23 cellular contexts compared by ENCODE assay signal in the genomic region with DNA sequence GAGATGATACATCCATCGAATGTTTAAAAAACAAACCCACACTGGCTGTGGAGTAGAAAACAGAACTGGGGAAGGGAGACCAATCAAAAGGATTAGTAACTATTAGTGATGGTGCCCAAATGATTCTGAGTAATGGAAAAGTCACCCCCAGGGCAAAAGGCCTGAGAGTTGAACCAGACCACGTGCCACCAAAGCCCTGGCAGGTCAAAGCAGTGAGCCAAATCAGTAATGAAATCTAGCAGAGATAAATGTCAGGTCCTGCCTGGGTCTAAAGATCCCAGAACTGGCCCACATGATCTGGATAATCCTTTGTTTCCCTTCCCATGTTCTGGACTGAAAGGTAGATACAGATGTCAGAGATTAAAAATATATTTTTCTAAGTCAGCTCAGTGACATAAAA. TPM values are rescaled to one million over a fixed set of nuclear protein-coding genes. Genes with fewer than 3 reads are reported as not detected.
A peak's percentile ranks its signal among the peaks of the same experiment; 100 is the strongest.
DNase-seq lines count a peak whose midpoint lies in the region; ATAC-seq and TF ChIP-seq lines count a peak whose summit lies in the region.
"Had no signal": no experiment of that assay in that cellular context is flagged by ENCODE, and none has a peak within 500 bp of the region (broad histone marks: within the 10 kb centered on the region; RNA-seq: fewer than 3 reads in every experiment).

No MANE protein-coding gene starts in this region.

- H3K9me3 Mint-ChIP-seq in CD8-positive, alpha-beta memory T cell = no peaks in the 10 kb centered on the region
- no peaks in the 10 kb centered on the region for H3K9me3 Mint-ChIP-seq in activated T-helper 2 cell treated with anti-CD3 and anti-CD28 coated beads, Interferon-gamma antibody, Interleukin-2, Interleukin-4, amounts not matched to agents 10 μg/mL and 5 μg/mL and 100 μg/mL, durations not matched to agents 14 hours and 24 hours and 36 hours
- H3K9me3 Mint-ChIP-seq in naive thymus-derived CD8-positive, alpha-beta T cell = no peaks in the 10 kb centered on the region
- H3K9me3 Mint-ChIP-seq: activated CD4-positive, alpha-beta T cell treated with anti-CD3 and anti-CD28 coated beads, Interleukin-2, amount 10 ng/mL, durations not matched to agents 24 days and 14 days had no signal

- no peaks in the 10 kb centered on the region for H3K27me3 Mint-ChIP-seq in CD8-positive, alpha-beta memory T cell
- no peaks in the 10 kb centered on the region for H3K27me3 Mint-ChIP-seq in activated T-helper 2 cell treated with anti-CD3 and anti-CD28 coated beads, Interferon-gamma antibody, Interleukin-2, Interleukin-4, amounts not matched to agents 10 μg/mL and 5 μg/mL and 100 μg/mL, durations not matched to agents 14 hours and 24 hours and 36 hours (ENCODE audit: low read depth)
- H3K27me3 Mint-ChIP-seq in naive thymus-derived CD8-positive, alpha-beta T cell = no peaks in the 10 kb centered on the region
- H3K27me3 Mint-ChIP-seq: activated CD4-positive, alpha-beta T cell treated with anti-CD3 and anti-CD28 coated beads, Interleukin-2, amount 10 ng/mL, durations not matched to agents 24 days and 14 days; stimulated activated memory B cell treated with anti-CD40 and anti-IgM and Interleukin-4, amounts not matched to agents 10 μg/mL and 1 μg/mL and 100 μg/mL, for 72 hours had no signal

- intact Hi-C loops in activated T-helper 2 cell treated with anti-CD3 and anti-CD28 coated beads, Interferon-gamma antibody, Interleukin-2, Interleukin-4, amounts not matched to agents 10 μg/mL and 5 μg/mL and 100 μg/mL, durations not matched to agents 14 hours and 24 hours and 36 hours (cut with micrococcal nuclease) = no loop called here

- peaks cover 0 to 5% (median 0%) of the 10 kb centered on the region in 11 experiments; a peak in 1 of 22 replicates for H3K9me3 ChIP-seq in BLaER1 treated with 17β-estradiol and CSF1 and Interleukin-3, amounts not matched to agents 10 nM and 100 nM (replicated peaks in 1 of 11)
- H3K9me3 ChIP-seq in CD8-positive, alpha-beta memory T cell (ENCODE audit: low read length) = no peaks in the 10 kb centered on the region
- H3K9me3 ChIP-seq in tibial nerve = no peaks in the 10 kb centered on the region
- H3K9me3 ChIP-seq: body of pancreas, Peyer's patch, thoracic aorta had no signal

- H3K27ac ChIP-seq in BLaER1 treated with 17β-estradiol and CSF1 and Interleukin-3, amounts not matched to agents 10 nM and 100 nM = no peak overlapping the region
- no peak overlapping the region for H3K27ac ChIP-seq in CD8-positive, alpha-beta memory T cell (ENCODE audit: low read depth, low read length)
- H3K27ac ChIP-seq in tibial nerve = no peak overlapping the region
- H3K27ac ChIP-seq: body of pancreas, thoracic aorta had no signal

- no peak for TF ChIP-seq EP300 in tibial nerve (IDR thresholded peaks at IDR 0.05)

- H3K4me3 ChIP-seq in BLaER1 treated with 17β-estradiol and CSF1 and Interleukin-3, amounts not matched to agents 10 nM and 100 nM = no peak overlapping the region
- H3K4me3 ChIP-seq in CD8-positive, alpha-beta memory T cell (ENCODE audit: low read length) = no peak overlapping the region
- no peak overlapping the region for H3K4me3 ChIP-seq in tibial nerve
- H3K4me3 ChIP-seq: body of pancreas, Peyer's patch, thoracic aorta had no signal

- H3K9ac ChIP-seq in BLaER1 treated with 17β-estradiol and CSF1 and Interleukin-3, amounts not matched to agents 10 nM and 100 nM = no peak overlapping the region

- WGBS in tibial nerve, 2 donors = 63 to 76% methylated on average over 2 of the region's 2 CpGs

- CTCF ChIA-PET in CD8-positive, alpha-beta memory T cell (lab: Charles Lee) = interaction anchor here (2.4 to 4.8 kb wide), 2 partner anchors 8 to 58 kb away, joined by 6 to 37 read pairs; partner anchors contain the start of gene OTULINL

- peak overlapping the region; percentile 71 to 91 (median 78) for H3K27ac Mint-ChIP-seq in CD8-positive, alpha-beta memory T cell
- H3K27ac Mint-ChIP-seq in activated T-helper 2 cell treated with anti-CD3 and anti-CD28 coated beads, Interferon-gamma antibody, Interleukin-2, Interleukin-4, amounts not matched to agents 10 μg/mL and 5 μg/mL and 100 μg/mL, durations not matched to agents 14 hours and 24 hours and 36 hours = peak overlapping the region; percentile 19
- peak overlapping the region; percentile 41 to 99 (median 80) for H3K27ac Mint-ChIP-seq in naive thymus-derived CD8-positive, alpha-beta T cell
- H3K27ac Mint-ChIP-seq: activated CD4-positive, alpha-beta T cell treated with anti-CD3 and anti-CD28 coated beads, Interleukin-2, amount 10 ng/mL, durations not matched to agents 24 days and 14 days; stimulated activated memory B cell treated with anti-CD40 and anti-IgM and Interleukin-4, amounts not matched to agents 10 μg/mL and 1 μg/mL and 100 μg/mL, for 72 hours had no signal

- no peak for TF ChIP-seq POLR2A in tibial nerve (IDR thresholded peaks at IDR 0.05)

- H3K4me2 ChIP-seq in BLaER1 treated with 17β-estradiol and CSF1 and Interleukin-3, amounts not matched to agents 10 nM and 100 nM = peak overlapping the region in 8 of 11 experiments; percentile 32 to 65 (median 52); a peak in 17 of 22 replicates

- no peak for DNase-seq in CD8-positive, alpha-beta memory T cell
- no peak for DNase-seq in activated T-helper 2 cell treated with anti-CD3 and anti-CD28 coated beads, Interferon-gamma antibody, Interleukin-2, Interleukin-4, amounts not matched to agents 10 μg/mL and 5 μg/mL and 100 μg/mL, durations not matched to agents 14 hours and 24 hours and 36 hours (ENCODE audit: low spot score)
- DNase-seq in naive thymus-derived CD8-positive, alpha-beta T cell = no peak
- DNase-seq in NCI-H2196 (lab: John Stamatoyannopoulos, UW; ENCODE audit: unreplicated experiment) (no peak), tibial nerve (ENCODE audit: low spot score in 2 of 2) (no peak)
- DNase-seq: activated CD4-positive, alpha-beta T cell treated with anti-CD3 and anti-CD28 coated beads, Interleukin-2, amount 10 ng/mL, durations not matched to agents 24 days and 14 days; body of pancreas; DMS153; GDM1; GOT3; kidney glomerular epithelial cell; mammary epithelial cell; MV-4-11; NCI-H187; NCI-H526; retina; stimulated activated CD4-positive, alpha-beta T cell treated with anti-CD3 and anti-CD28 coated beads, Interleukin-2, amount 100 ng/mL, for 48 hours had no signal

- peak overlapping the region in 1 of 7 donors; percentile 9 for H3K4me3 Mint-ChIP-seq in CD8-positive, alpha-beta memory T cell
- H3K4me3 Mint-ChIP-seq in activated T-helper 2 cell treated with anti-CD3 and anti-CD28 coated beads, Interferon-gamma antibody, Interleukin-2, Interleukin-4, amounts not matched to agents 10 μg/mL and 5 μg/mL and 100 μg/mL, durations not matched to agents 14 hours and 24 hours and 36 hours (ENCODE audit: low read depth) = no peak overlapping the region
- H3K4me3 Mint-ChIP-seq in naive thymus-derived CD8-positive, alpha-beta T cell = peak overlapping the region in 4 of 10 donors; percentile 21 to 46 (median 38)
- H3K4me3 Mint-ChIP-seq: activated CD4-positive, alpha-beta T cell treated with anti-CD3 and anti-CD28 coated beads, Interleukin-2, amount 10 ng/mL, durations not matched to agents 24 days and 14 days; stimulated activated memory B cell treated with anti-CD40 and anti-IgM and Interleukin-4, amounts not matched to agents 10 μg/mL and 1 μg/mL and 100 μg/mL, for 72 hours had no signal

- no peaks in the 10 kb centered on the region for H4K20me1 ChIP-seq in BLaER1 treated with 17β-estradiol and CSF1 and Interleukin-3, amounts not matched to agents 10 nM and 100 nM

- POLR2A ChIA-PET in CD8-positive, alpha-beta memory T cell (lab: Charles Lee) = interaction anchor here (5.3 kb wide), 1 partner anchor 8 kb away, joined by 48 read pairs; the partner anchor contains the start of gene OTULINL
- POLR2A ChIA-PET in naive thymus-derived CD8-positive, alpha-beta T cell (lab: Charles Lee) = interaction anchor here (5.9 kb wide), 1 partner anchor 7 kb away, joined by 91 read pairs; the partner anchor contains the start of gene OTULINL

- ATAC-seq in naive thymus-derived CD8-positive, alpha-beta T cell = no peak
- no peak for ATAC-seq in GM19035 (IDR thresholded peaks at IDR 0.05; ENCODE audit: unreplicated experiment)
- ATAC-seq in GM21423 (IDR thresholded peaks at IDR 0.05; ENCODE audit: unreplicated experiment) = no peak
- ATAC-seq: body of pancreas had no signal

- peaks cover 85 to 98% (median 96%) of the 10 kb centered on the region in 3 donors for H3K4me1 Mint-ChIP-seq in CD8-positive, alpha-beta memory T cell
- H3K4me1 Mint-ChIP-seq in activated T-helper 2 cell treated with anti-CD3 and anti-CD28 coated beads, Interferon-gamma antibody, Interleukin-2, Interleukin-4, amounts not matched to agents 10 μg/mL and 5 μg/mL and 100 μg/mL, durations not matched to agents 14 hours and 24 hours and 36 hours (ENCODE audit: low read depth) = peaks cover 81% of the 10 kb centered on the region
- H3K4me1 Mint-ChIP-seq in naive thymus-derived CD8-positive, alpha-beta T cell = peaks cover 70 to 98% (median 95%) of the 10 kb centered on the region in 4 donors

- H3K27me3 ChIP-seq in BLaER1 treated with 17β-estradiol and CSF1 and Interleukin-3, amounts not matched to agents 10 nM and 100 nM = peaks cover 0 to 16% (median 4%) of the 10 kb centered on the region in 11 experiments; a peak in 4 of 22 replicates
- H3K27me3 ChIP-seq in CD8-positive, alpha-beta memory T cell (ENCODE audit: insufficient read depth, low read length, poor library complexity, severe bottlenecking) = no peaks in the 10 kb centered on the region
- H3K27me3 ChIP-seq in tibial nerve = no peaks in the 10 kb centered on the region
- H3K27me3 ChIP-seq: body of pancreas, Peyer's patch had no signal

- no peaks in the 10 kb centered on the region for H3K36me3 Mint-ChIP-seq in CD8-positive, alpha-beta memory T cell
- peaks cover 29% of the 10 kb centered on the region for H3K36me3 Mint-ChIP-seq in activated T-helper 2 cell treated with anti-CD3 and anti-CD28 coated beads, Interferon-gamma antibody, Interleukin-2, Interleukin-4, amounts not matched to agents 10 μg/mL and 5 μg/mL and 100 μg/mL, durations not matched to agents 14 hours and 24 hours and 36 hours (ENCODE audit: low read depth)
- no peaks in the 10 kb centered on the region for H3K36me3 Mint-ChIP-seq in naive thymus-derived CD8-positive, alpha-beta T cell
- H3K36me3 Mint-ChIP-seq: stimulated activated memory B cell treated with anti-CD40 and anti-IgM and Interleukin-4, amounts not matched to agents 10 μg/mL and 1 μg/mL and 100 μg/mL, for 72 hours had no signal

- peaks cover 44 to 68% (median 54%) of the 10 kb centered on the region in 10 experiments for H3K4me1 ChIP-seq in BLaER1 treated with 17β-estradiol and CSF1 and Interleukin-3, amounts not matched to agents 10 nM and 100 nM
- H3K4me1 ChIP-seq in CD8-positive, alpha-beta memory T cell (ENCODE audit: insufficient read depth, low read length) = peaks cover 66% of the 10 kb centered on the region
- peaks cover 0 to 7% (median 0%) of the 10 kb centered on the region in 4 donors for H3K4me1 ChIP-seq in tibial nerve

- TF ChIP-seq CTCF in tibial nerve (IDR thresholded peaks at IDR 0.05) = no peak

- no peaks in the 10 kb centered on the region for H3K36me3 ChIP-seq in BLaER1 treated with 17β-estradiol and CSF1 and Interleukin-3, amounts not matched to agents 10 nM and 100 nM
- no peaks in the 10 kb centered on the region for H3K36me3 ChIP-seq in CD8-positive, alpha-beta memory T cell (ENCODE audit: insufficient read depth, low read length)
- H3K36me3 ChIP-seq in tibial nerve = no peaks in the 10 kb centered on the region
- H3K36me3 ChIP-seq: Peyer's patch, thoracic aorta had no signal

RNA-seq across cellular contexts. Expression of gene OTULINL, which starts 9.4 kb away (rescaled TPM):
- total RNA-seq in CD8-positive, alpha-beta memory T cell = 10 to 100 TPM; 15.4 to 19.6 TPM
- polyA plus RNA-seq in CD8-positive, alpha-beta memory T cell = 24.5 TPM
- 17.0 and 20.9 TPM in 2 replicates for total RNA-seq in activated T-helper 2 cell treated with anti-CD3 and anti-CD28 coated beads, Interferon-gamma antibody, Interleukin-2, Interleukin-4, amounts not matched to agents 10 μg/mL and 5 μg/mL and 100 μg/mL, durations not matched to agents 14 hours and 24 hours and 36 hours
- total RNA-seq in naive thymus-derived CD8-positive, alpha-beta T cell = 10 to 100 TPM; 47.0 to 49.7 TPM
- 10 to 100 TPM; 32.9 to 38.3 (median 36.2) TPM for polyA plus RNA-seq in naive thymus-derived CD8-positive, alpha-beta T cell
- total RNA-seq in tibial nerve = 10 to 100 TPM in 1 of 4 donors, 1 to 10 TPM in 3; 3.8 to 12.3 (median 4.6) TPM

Comparison
In these comparisons a context has a peak if more than half of its experiments do, and no peak if none do; other contexts are left out.
1. H3K27ac Mint-ChIP-seq: peak in every context shown above with its lines; median percentile 80 in naive thymus-derived CD8-positive, alpha-beta T cell; 78 in CD8-positive, alpha-beta memory T cell; 19 in activated T-helper 2 cell treated with anti-CD3 and anti-CD28 coated beads, Interferon-gamma antibody, Interleukin-2, Interleukin-4, amounts not matched to agents 10 μg/mL and 5 μg/mL and 100 μg/mL, durations not matched to agents 14 hours and 24 hours and 36 hours.